20 cellular contexts compared by ENCODE assay signal in genomic region chr16:53581784-53582183, GRCh38.
DNase-seq lines count a peak whose midpoint lies in the region; ATAC-seq, FAIRE-seq and TF ChIP-seq lines count a peak whose summit lies in the region.
"Had no signal": no experiment of that assay in that cellular context is flagged by ENCODE, and none has a peak within 500 bp of the region (broad histone marks: within the 10 kb centered on the region; RNA-seq: fewer than 3 reads in every experiment).

No MANE protein-coding gene starts in this region.

- ATAC-seq in A549 (no peak), IMR-90 (ENCODE audit: low read depth) (no peak), HG03139 (IDR thresholded peaks at IDR 0.05; ENCODE audit: unreplicated experiment) (no peak)
- ATAC-seq: HCT116 had no signal

- in situ Hi-C loops in IMR-90 (cut with MboI; ENCODE audit: low sequenced_read_pairs), result no loop called here

- no peaks in the 10 kb centered on the region for H3K4me1 Mint-ChIP-seq in activated CD4-positive, alpha-beta T cell treated with anti-CD3 and anti-CD28 coated beads, Interleukin-2, amount 10 ng/mL, durations not matched to agents 24 days and 14 days
- H3K4me1 Mint-ChIP-seq: CD4-positive, alpha-beta memory T cell had no signal

- POLR2A ChIA-PET in A549 (lab: Yijun Ruan, JAX) (no interaction called here), IMR-90 (lab: Charles Lee; ENCODE audit: unreplicated experiment) (no interaction called here), H1 (lab: Charles Lee; ENCODE audit: partially characterized antibody) (no interaction called here)

- H3K4ac ChIP-seq in IMR-90 (ENCODE audit: low read depth, low read length), result no peak overlapping the region
- H3K4ac ChIP-seq in H1 (replicated peaks; ENCODE audit: insufficient read length, low read depth, low read length), result no peak overlapping the region

- no peaks in the 10 kb centered on the region for H3K36me3 Mint-ChIP-seq in activated CD4-positive, alpha-beta T cell treated with anti-CD3 and anti-CD28 coated beads, Interleukin-2, amount 10 ng/mL, durations not matched to agents 24 days and 14 days (ENCODE audit: low read depth)
- H3K36me3 Mint-ChIP-seq: CD4-positive, alpha-beta memory T cell had no signal

- H3K4me2 ChIP-seq in A549, result no peak overlapping the region
- H3K4me2 ChIP-seq in IMR-90 (ENCODE audit: low read depth, low read length), result no peak overlapping the region
- no peak overlapping the region for H3K4me2 ChIP-seq in H1 (ENCODE audit: insufficient read depth in 1 of 2, low read depth in 2 of 2, low read length in 2 of 2)

- TF ChIP-seq POLR2A in A549 (IDR thresholded peaks at IDR 0.05; ENCODE audit: low read length), result no peak
- no peak for TF ChIP-seq POLR2A in IMR-90 (IDR thresholded peaks at IDR 0.05; ENCODE audit: low read depth, low read length)
- TF ChIP-seq POLR2A in NB4 (IDR thresholded peaks at IDR 0.05; ENCODE audit: extremely low read depth, insufficient read length), result no peak
- TF ChIP-seq POLR2A in H1 (IDR thresholded peaks at IDR 0.05; ENCODE audit: control extremely low read depth in 1 of 2, low read depth in 2 of 2, low read length in 2 of 2), result no peak

- no peak overlapping the region for H4K5ac ChIP-seq in IMR-90 (ENCODE audit: low read depth, low read length)
- no peak overlapping the region for H4K5ac ChIP-seq in H1 (ENCODE audit: insufficient read length, low read depth, low read length)

- FAIRE-seq in A549 (lab: Jason Lieb, UNC) (no peak), H1 (lab: Jason Lieb, UNC) (no peak)
- FAIRE-seq: G401.6, GM12892, GM19239 had no signal

- no peaks in the 10 kb centered on the region for H3K79me1 ChIP-seq in IMR-90 (ENCODE audit: low read depth in 1 of 2, low read length in 2 of 2)
- H3K79me1 ChIP-seq in H1 (ENCODE audit: low read depth, low read length), result no peaks in the 10 kb centered on the region

- H2BK15ac ChIP-seq in IMR-90 (ENCODE audit: low read depth, low read length) (no peak overlapping the region), H1 (ENCODE audit: low read length) (no peak overlapping the region)

- intact Hi-C loops in IMR-90 (cut with micrococcal nuclease), result no loop called here
- intact Hi-C loops in activated CD4-positive, alpha-beta T cell treated with anti-CD3 and anti-CD28 coated beads, Interleukin-2, amount 10 ng/mL, durations not matched to agents 24 days and 14 days (cut with micrococcal nuclease), result no loop called here

- H2AK5ac ChIP-seq in IMR-90 (ENCODE audit: low read depth, low read length) (no peak overlapping the region), H1 (ENCODE audit: low read depth, low read length) (no peak overlapping the region)

- no peak overlapping the region for H2AFZ ChIP-seq in IMR-90 (replicated peaks; ENCODE audit: low read length, poor library complexity)
- peak overlapping the region; percentile 62; the same call in 1 of the 2 replicates for H2AFZ ChIP-seq in H1 (ENCODE audit: low read length)

- H2BK120ac ChIP-seq in IMR-90 (ENCODE audit: low read depth, low read length) (no peak overlapping the region), H1 (replicated peaks; ENCODE audit: low read depth, low read length) (no peak overlapping the region)

- H2AK9ac ChIP-seq in IMR-90 (replicated peaks; ENCODE audit: low read depth, low read length, poor library complexity), result no peak overlapping the region

- H4K8ac ChIP-seq in IMR-90 (ENCODE audit: low read depth in 2 of 2, low read length in 2 of 2) (no peak overlapping the region), H1 (ENCODE audit: extremely low read depth, insufficient read depth, low read length) (no peak overlapping the region)

- 87% methylated on average over 2 of the region's 2 CpGs for WGBS in A549 (ENCODE audit: missing lambda C conversion rate)
- no CpG with 5 or more reads among the region's 2 CpGs for WGBS in IMR-90 (ENCODE audit: extremely low coverage in 2 of 2, insufficient read length in 1 of 2), 2 experiments
- 84% methylated on average over 2 of the region's 2 CpGs; no CpG with 5 or more reads in 1 of the 2 experiments for WGBS in H1 (ENCODE audit: extremely low coverage in 1 of 2, insufficient coverage in 1 of 2, insufficient read length in 1 of 2, insufficient replicate concordance in 2 of 2, low coverage in 1 of 2, low lambda C conversion rate in 2 of 2, missing lambda C conversion rate in 1 of 2), 2 experiments

- no peak overlapping the region for H3K4me3 Mint-ChIP-seq in activated CD4-positive, alpha-beta T cell treated with anti-CD3 and anti-CD28 coated beads, Interleukin-2, amount 10 ng/mL, durations not matched to agents 24 days and 14 days
- H3K4me3 Mint-ChIP-seq: CD4-positive, alpha-beta memory T cell; H9 had no signal

- H3K4me1 ChIP-seq in A549 (no peaks in the 10 kb centered on the region), IMR-90 (ENCODE audit: control insufficient read depth, insufficient read depth, low read length) (no peaks in the 10 kb centered on the region), H1 (replicated peaks in 1 of 4; ENCODE audit: control insufficient read depth in 3 of 4, insufficient read depth in 4 of 4, low read length in 3 of 4) (no peaks in the 10 kb centered on the region)

- no peaks in the 10 kb centered on the region for H3K79me2 ChIP-seq in H1 (ENCODE audit: control insufficient read depth in 1 of 2, insufficient read depth in 2 of 2, low read length in 2 of 2)

- CTCF ChIA-PET in A549 (lab: Yijun Ruan, JAX) (interaction anchor here (0.6 kb wide), 2 partner anchors 11 to 20 kb away, joined by 4 read pairs; no protein-coding TSS in a partner anchor), IMR-90 (lab: Yijun Ruan, JAX) (no interaction called here), H1 (lab: Charles Lee; ENCODE audit: partially characterized antibody) (no interaction called here)

- no peak for TF ChIP-seq CTCF in A549 (IDR thresholded peaks at IDR 0.05)
- TF ChIP-seq CTCF in IMR-90 (conservative IDR thresholded peaks at IDR 0.05; ENCODE audit: low read depth, low read length), result no peak
- TF ChIP-seq CTCF in NB4 (IDR thresholded peaks at IDR 0.05; ENCODE audit: low read depth, low read length), result no peak
- no peak for TF ChIP-seq CTCF in H1 (IDR thresholded peaks at IDR 0.05; ENCODE audit: control extremely low read depth in 1 of 3, insufficient read depth in 1 of 3, low read depth in 1 of 3, low read length in 3 of 3)

- no peak overlapping the region for H3K27ac Mint-ChIP-seq in activated CD4-positive, alpha-beta T cell treated with anti-CD3 and anti-CD28 coated beads, Interleukin-2, amount 10 ng/mL, durations not matched to agents 24 days and 14 days
- H3K27ac Mint-ChIP-seq: H9 had no signal

- H3K9ac ChIP-seq in IMR-90 (ENCODE audit: low read depth, low read length) (no peak overlapping the region), H1 (replicated peaks in 1 of 4; ENCODE audit: extremely low read depth in 1 of 4, low read depth in 3 of 4, low read length in 3 of 4) (no peak overlapping the region)

- TF ChIP-seq EP300 in A549 (IDR thresholded peaks at IDR 0.05) (no peak), H1 (IDR thresholded peaks at IDR 0.05; ENCODE audit: borderline replicate concordance in 1 of 2, low read depth in 2 of 2, low read length in 2 of 2) (no peak)

- BruUV-seq in IMR-90 (replicated peaks; lab: Mats Ljungman, UMichigan), result no TSS peak

- peaks cover 4% of the 10 kb centered on the region for H3K27me3 Mint-ChIP-seq in activated CD4-positive, alpha-beta T cell treated with anti-CD3 and anti-CD28 coated beads, Interleukin-2, amount 10 ng/mL, durations not matched to agents 24 days and 14 days

- H2BK20ac ChIP-seq in IMR-90 (ENCODE audit: low read depth, low read length) (no peak overlapping the region), H1 (ENCODE audit: low read length) (no peak overlapping the region)

- DNase-seq in A549 (ENCODE audit: low read depth in 1 of 2, low spot score in 1 of 2), result no peak
- DNase-seq in IMR-90, result no peak
- peak; percentile 6 for DNase-seq in NB4 (ENCODE audit: low read depth)
- no peak for DNase-seq in H1 (ENCODE audit: low read depth in 1 of 2, low spot score in 2 of 2)
- DNase-seq in activated CD4-positive, alpha-beta T cell treated with anti-CD3 and anti-CD28 coated beads, Interleukin-2, amount 10 ng/mL, durations not matched to agents 24 days and 14 days, result no peak
- DNase-seq in activated CD4-positive, alpha-beta T cell treated with anti-CD3 and anti-CD28 coated beads for 1 hour, result no peak
- no peak for DNase-seq in NCI-H524 treated with DMSO at 0.1 percent for 48 hours (lab: John Stamatoyannopoulos, UW)
- DNase-seq: 8988T; C1 segment of cervical spinal cord; Calu3; CD4-positive, alpha-beta memory T cell; COR-L47; DMS153; DND-41; H9 had no signal

- H3K27ac ChIP-seq in A549 (no peak overlapping the region), IMR-90 (ENCODE audit: insufficient read depth, low read length) (no peak overlapping the region), H1 (ENCODE audit: low read depth, low read length) (no peak overlapping the region)

- H4K20me1 ChIP-seq in IMR-90 (ENCODE audit: insufficient read depth, low read length) (no peaks in the 10 kb centered on the region), H1 (replicated peaks in 1 of 2; ENCODE audit: control insufficient read depth in 1 of 2, insufficient read depth in 2 of 2, low read length in 2 of 2) (no peaks in the 10 kb centered on the region)

- no peak overlapping the region for H3K56ac ChIP-seq in IMR-90 (ENCODE audit: extremely low read depth, insufficient read depth, low read length)
- no peak overlapping the region for H3K56ac ChIP-seq in H1 (replicated peaks; ENCODE audit: insufficient read length, low read depth, low read length)

- H3K27me3 ChIP-seq in IMR-90 (ENCODE audit: control insufficient read depth, insufficient read depth, low read length) (peaks cover 2% of the 10 kb centered on the region), H1 (replicated peaks in 1 of 4; ENCODE audit: control insufficient read depth in 3 of 4, extremely low read depth in 1 of 4, insufficient read depth in 3 of 4, low read length in 3 of 4) (no peaks in the 10 kb centered on the region)

- H3K4me3 ChIP-seq in A549, result no peak overlapping the region
- H3K4me3 ChIP-seq in IMR-90 (ENCODE audit: insufficient read depth, low read depth, low read length), result no peak overlapping the region
- H3K4me3 ChIP-seq in NB4 (ENCODE audit: low read depth, low read length), result no peak overlapping the region
- H3K4me3 ChIP-seq in H1 (ENCODE audit: extremely low read depth in 1 of 4, insufficient read depth in 2 of 4, low read depth in 3 of 4, low read length in 4 of 4), result no peak overlapping the region

- no peak for TF ChIP-seq RAD21 in A549 (conservative IDR thresholded peaks at IDR 0.05 in 1 of 2, IDR thresholded peaks at IDR 0.05 in 1 of 2)
- no peak for TF ChIP-seq RAD21 in IMR-90 (IDR thresholded peaks at IDR 0.05; ENCODE audit: low read length)
- TF ChIP-seq RAD21 in H1 (IDR thresholded peaks at IDR 0.05 in 1 of 2, conservative IDR thresholded peaks at IDR 0.05 in 1 of 2; ENCODE audit: low read depth in 2 of 2, low read length in 2 of 2), result no peak

- no peak overlapping the region for H3K23ac ChIP-seq in IMR-90 (ENCODE audit: low read depth, low read length)
- no peak overlapping the region for H3K23ac ChIP-seq in H1 (ENCODE audit: insufficient read length)

- no peak overlapping the region for H2BK5ac ChIP-seq in IMR-90 (ENCODE audit: low read depth, low read length, poor library complexity, severe bottlenecking)
- H2BK5ac ChIP-seq in H1 (ENCODE audit: low read depth, low read length), result no peak overlapping the region

- dilution Hi-C loops in IMR-90 (cut with HindIII; ENCODE audit: low sequenced_read_pairs, unreplicated experiment), result no loop called here

- H4K91ac ChIP-seq in IMR-90 (ENCODE audit: insufficient read depth, low read depth, low read length), result no peak overlapping the region
- no peak overlapping the region for H4K91ac ChIP-seq in H1 (replicated peaks; ENCODE audit: insufficient read length, low read length)

- H3K18ac ChIP-seq in IMR-90 (ENCODE audit: low read depth, low read length), result no peak overlapping the region
- H3K18ac ChIP-seq in H1 (ENCODE audit: extremely low read depth, low read length), result no peak overlapping the region

- no peaks in the 10 kb centered on the region; the same call in 1 of the 2 replicates for H3K23me2 ChIP-seq in H1 (ENCODE audit: low read depth, low read length)

- H3K14ac ChIP-seq in IMR-90 (replicated peaks; ENCODE audit: low read depth, low read length) (no peak overlapping the region), H1 (ENCODE audit: insufficient read length) (no peak overlapping the region)

- no peaks in the 10 kb centered on the region for H3K9me1 ChIP-seq in IMR-90 (ENCODE audit: insufficient read depth, low read length)

- no peak overlapping the region for H2BK12ac ChIP-seq in H1 (ENCODE audit: low read depth, low read length)

- no peaks in the 10 kb centered on the region for H3K9me3 ChIP-seq in A549
- no peaks in the 10 kb centered on the region for H3K9me3 ChIP-seq in IMR-90 (ENCODE audit: control insufficient read depth, insufficient read depth, low read length)
- H3K9me3 ChIP-seq in H1 (ENCODE audit: insufficient read depth in 2 of 2, low read depth in 1 of 2, low read length in 1 of 2), result no peaks in the 10 kb centered on the region

- peaks cover 5% of the 10 kb centered on the region for H3K9me3 Mint-ChIP-seq in activated CD4-positive, alpha-beta T cell treated with anti-CD3 and anti-CD28 coated beads, Interleukin-2, amount 10 ng/mL, durations not matched to agents 24 days and 14 days
- H3K9me3 Mint-ChIP-seq: CD4-positive, alpha-beta memory T cell; H9 had no signal

- H3K36me3 ChIP-seq in IMR-90 (ENCODE audit: control insufficient read depth, insufficient read depth, low read length) (no peaks in the 10 kb centered on the region), H1 (ENCODE audit: control insufficient read depth in 2 of 4, insufficient read depth in 4 of 4, low read length in 3 of 4) (no peaks in the 10 kb centered on the region)

Comparison
In these comparisons a context has a peak if more than half of its experiments do, and no peak if none do; other contexts are left out.
1. Of the 18 proteins assayed by ChIP-seq in both H1 and A549: peak only in H1: none; only in A549: MAFK; in both: none; in neither: 17.